In genomic region chr5:99589424-99589823, GRCh38 we compare ENCODE assay signal across 25 cellular contexts.
"Had no signal": no experiment of that assay in that cellular context is flagged by ENCODE, and none has a peak within 500 bp of the region (broad histone marks: within the 10 kb centered on the region; RNA-seq: fewer than 3 reads in every experiment).

No MANE protein-coding gene starts in this region.

- FAIRE-seq: colon, endothelial cell of umbilical vein, frontal cortex, kidney had no signal

- DNase-seq: dermis blood vessel endothelial cell; dorsolateral prefrontal cortex; effector CD4-positive, alpha-beta T cell; effector memory CD4-positive, alpha-beta T cell; foreskin keratinocyte; heart left ventricle; hypothalamus; immature natural killer cell; islet precursor cell; kidney; kidney glomerular epithelial cell; left colon; left ventricle myocardium inferior; lower lobe of right lung; mesenchymal stem cell; mucosa of descending colon; naive B cell had no signal

- H3K4me3 ChIP-seq: coronary artery, dorsolateral prefrontal cortex, esophagus muscularis mucosa, gastroesophageal sphincter, heart left ventricle, hepatocyte, left ventricle myocardium inferior, lower lobe of right lung, mucosa of descending colon had no signal

- ATAC-seq: foreskin keratinocyte, gastroesophageal sphincter, heart left ventricle, left colon, left lobe of liver, lower lobe of right lung, mucosa of descending colon had no signal
